21 cellular contexts compared by ENCODE assay signal in genomic region chr7:132232394-132232793, GRCh38.
"Had no signal": no experiment of that assay in that cellular context is flagged by ENCODE, and none has a peak within 500 bp of the region (broad histone marks: within the 10 kb centered on the region; RNA-seq: fewer than 3 reads in every experiment).

No MANE protein-coding gene starts in this region.

- H3K27me3 Mint-ChIP-seq: activated naive CD8-positive, alpha-beta T cell treated with anti-CD3 and anti-CD28 coated beads, Interleukin-2, amount 10 ng/mL, durations not matched to agents 7 days and 5 days had no signal

- H3K36me3 ChIP-seq: adrenal gland, breast epithelium, Peyer's patch had no signal

- ATAC-seq: activated CD8-positive, alpha-beta T cell treated with anti-CD3 and anti-CD28 coated beads, Interleukin-2, amount 10 ng/mL, durations not matched to agents 7 days and 5 days; WTC11 had no signal

- H3K9me3 ChIP-seq: adrenal gland, breast epithelium, Peyer's patch had no signal

- H3K4me1 Mint-ChIP-seq: activated naive CD8-positive, alpha-beta T cell treated with anti-CD3 and anti-CD28 coated beads, Interleukin-2, amount 10 ng/mL, durations not matched to agents 7 days and 5 days had no signal

- H3K36me3 Mint-ChIP-seq: activated naive CD8-positive, alpha-beta T cell treated with anti-CD3 and anti-CD28 coated beads, Interleukin-2, amount 10 ng/mL, durations not matched to agents 7 days and 5 days; WTC11 had no signal

- H3K9me3 Mint-ChIP-seq: activated naive CD8-positive, alpha-beta T cell treated with anti-CD3 and anti-CD28 coated beads, Interleukin-2, amount 10 ng/mL, durations not matched to agents 7 days and 5 days; T-helper 1 cell treated with Interleukin-12 subunit alpha and Interleukin-12 subunit beta and Interleukin-4 antibody, amounts not matched to agents 30 μg/mL and 1 μg/mL, for 36 hours; WTC11 had no signal

- H3K27me3 ChIP-seq: adrenal gland, breast epithelium, Peyer's patch had no signal

- H3K4me1 ChIP-seq: adrenal gland, breast epithelium, Peyer's patch had no signal

- H3K4me3 Mint-ChIP-seq: activated CD8-positive, alpha-beta T cell treated with anti-CD3 and anti-CD28 coated beads, Interleukin-2, amount 10 ng/mL, durations not matched to agents 7 days and 5 days; activated naive CD8-positive, alpha-beta T cell treated with anti-CD3 and anti-CD28 coated beads, Interleukin-2, amount 10 ng/mL, durations not matched to agents 7 days and 5 days; T-helper 1 cell treated with Interleukin-12 subunit alpha and Interleukin-12 subunit beta and Interleukin-4 antibody, amounts not matched to agents 30 μg/mL and 1 μg/mL, for 36 hours; WTC11 had no signal

- H3K27ac ChIP-seq: adrenal gland, breast epithelium, Peyer's patch had no signal

- DNase-seq: activated CD4-positive, alpha-beta T cell treated with anti-CD3 and anti-CD28 coated beads for 48 hours; activated CD4-positive, alpha-beta T cell treated with anti-CD3 and anti-CD28 coated beads, Interleukin-2, amount 50 U/mL, for 4 hours; activated CD4-positive, CD25-positive, alpha-beta regulatory T cell treated with anti-CD3 and anti-CD28 coated beads, Interleukin-2, amount 50 U/mL, for 72 hours; activated CD8-positive, alpha-beta memory T cell treated with anti-CD3 and anti-CD28 coated beads, Interleukin-2, amount 50 U/mL, for 48 hours; activated CD8-positive, alpha-beta T cell treated with anti-CD3 and anti-CD28 coated beads, Interleukin-2, amount 10 ng/mL, durations not matched to agents 7 days and 5 days; activated naive CD4-positive, alpha-beta T cell treated with anti-CD3 and anti-CD28 coated beads, Interleukin-2, amount 50 U/mL, for 16 hours; activated naive CD8-positive, alpha-beta T cell treated with anti-CD3 and anti-CD28 coated beads, Interleukin-2, amount 10 ng/mL, durations not matched to agents 7 days and 5 days; activated T-cell treated with anti-CD3 and anti-CD28 coated beads, Interleukin-2, amount 50 U/mL, for 1 hour; adrenal gland; anterior cingulate cortex; MM.1S; NCI-H1930; NCI-H2171 treated with DMSO at 0.1 percent for 48 hours; NCI-H226; NCI-H510A; NCI-H526 treated with DMSO at 0.1 percent for 48 hours; Peyer's patch; SHP77 treated with DMSO at 0.1 percent for 48 hours had no signal

- H3K4me3 ChIP-seq: adrenal gland, breast epithelium, Peyer's patch had no signal

- H3K27ac Mint-ChIP-seq: activated CD8-positive, alpha-beta T cell treated with anti-CD3 and anti-CD28 coated beads, Interleukin-2, amount 10 ng/mL, durations not matched to agents 7 days and 5 days; activated naive CD8-positive, alpha-beta T cell treated with anti-CD3 and anti-CD28 coated beads, Interleukin-2, amount 10 ng/mL, durations not matched to agents 7 days and 5 days; T-helper 1 cell treated with Interleukin-12 subunit alpha and Interleukin-12 subunit beta and Interleukin-4 antibody, amounts not matched to agents 30 μg/mL and 1 μg/mL, for 36 hours; WTC11 had no signal
